In the genomic region with DNA sequence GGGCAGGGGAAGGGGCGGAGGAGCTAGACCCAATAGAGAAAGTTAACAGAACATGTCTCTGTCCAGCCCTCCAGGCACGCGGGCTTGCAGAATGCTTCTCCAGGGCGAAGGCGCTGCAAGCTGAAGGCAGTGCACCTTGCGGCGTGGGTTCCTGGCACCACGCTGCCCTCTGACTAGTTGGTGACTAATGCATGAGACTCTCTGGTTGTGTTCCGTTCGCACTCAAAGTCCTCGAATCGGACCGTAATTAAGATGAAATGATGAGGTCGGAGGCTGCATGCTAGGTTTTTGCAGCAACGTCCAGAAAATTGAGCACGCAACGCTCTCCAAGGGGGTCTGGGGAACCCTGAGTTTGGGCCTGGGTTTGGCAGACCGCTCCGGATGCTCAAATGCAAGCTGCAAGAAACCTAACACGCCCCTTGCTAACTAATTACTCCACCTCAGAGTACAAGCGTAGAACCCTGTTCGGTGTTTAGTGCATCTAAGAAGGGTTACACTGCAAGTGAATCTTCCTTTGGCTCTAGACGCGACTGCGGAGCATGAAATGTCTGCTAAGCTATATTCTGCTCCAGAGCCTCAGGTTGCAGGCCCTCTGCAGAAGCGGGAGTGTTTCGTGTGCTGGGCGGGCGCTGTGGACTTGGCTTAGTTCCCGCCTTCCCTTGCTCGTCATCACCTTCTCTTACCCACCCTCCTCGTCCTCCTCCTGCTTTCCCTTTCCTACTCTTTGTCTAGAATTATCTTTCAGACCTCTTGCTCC, we compare ENCODE assay signal across 1 cellular context.
A peak's percentile ranks its signal among the peaks of the same experiment; 100 is the strongest.
TF ChIP-seq lines count a peak whose summit lies in the region.

No MANE protein-coding gene starts in this region.

TF ChIP-seq in H1, 55 proteins besides CTCF, POLR2A, EP300 and RAD21:
- TF ChIP-seq SP4 (IDR thresholded peaks at IDR 0.05; ENCODE audit: low read length): no peak
- TF ChIP-seq, protein P1, sequence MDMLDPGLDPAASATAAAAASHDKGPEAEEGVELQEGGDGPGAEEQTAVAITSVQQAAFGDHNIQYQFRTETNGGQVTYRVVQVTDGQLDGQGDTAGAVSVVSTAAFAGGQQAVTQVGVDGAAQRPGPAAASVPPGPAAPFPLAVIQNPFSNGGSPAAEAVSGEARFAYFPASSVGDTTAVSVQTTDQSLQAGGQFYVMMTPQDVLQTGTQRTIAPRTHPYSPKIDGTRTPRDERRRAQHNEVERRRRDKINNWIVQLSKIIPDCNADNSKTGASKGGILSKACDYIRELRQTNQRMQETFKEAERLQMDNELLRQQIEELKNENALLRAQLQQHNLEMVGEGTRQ (IDR thresholded peaks at IDR 0.05; ENCODE audit: low read length): no peak
- no peak for TF ChIP-seq YY1 (IDR thresholded peaks at IDR 0.05; ENCODE audit: low read depth, low read length)
- TF ChIP-seq ASH2L (IDR thresholded peaks at IDR 0.05; ENCODE audit: low read length): no peak
- no peak for TF ChIP-seq FOSL1 (IDR thresholded peaks at IDR 0.05; ENCODE audit: insufficient read depth, low read depth, low read length)
- no peak for TF ChIP-seq SP2 (IDR thresholded peaks at IDR 0.05; ENCODE audit: low read length)
- no peak for TF ChIP-seq POLR2AphosphoS5 (IDR thresholded peaks at IDR 0.05; ENCODE audit: low read depth, low read length)
- no peak for TF ChIP-seq CBX5 (IDR thresholded peaks at IDR 0.05; ENCODE audit: low read depth, low read length)
- peak; percentile 71 for TF ChIP-seq SUZ12 (IDR thresholded peaks at IDR 0.05; ENCODE audit: low read length)
- TF ChIP-seq CHD2 (IDR thresholded peaks at IDR 0.05; ENCODE audit: low read length): no peak
- no peak for TF ChIP-seq RXRA (IDR thresholded peaks at IDR 0.05; ENCODE audit: insufficient read depth, low read depth, low read length)
- TF ChIP-seq, protein P2, sequence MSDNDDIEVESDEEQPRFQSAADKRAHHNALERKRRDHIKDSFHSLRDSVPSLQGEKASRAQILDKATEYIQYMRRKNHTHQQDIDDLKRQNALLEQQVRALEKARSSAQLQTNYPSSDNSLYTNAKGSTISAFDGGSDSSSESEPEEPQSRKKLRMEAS (IDR thresholded peaks at IDR 0.05): peak; percentile 4; the same call in 1 of the 2 replicates
- no peak for TF ChIP-seq RFX5 (IDR thresholded peaks at IDR 0.05; ENCODE audit: borderline replicate concordance, low read depth, low read length)
- peak; percentile 18 for TF ChIP-seq KDM4A (IDR thresholded peaks at IDR 0.05; ENCODE audit: low read depth, low read length, severe bottlenecking)
- TF ChIP-seq BRCA1 (IDR thresholded peaks at IDR 0.05; ENCODE audit: low read depth, low read length): no peak
- no peak for TF ChIP-seq TEAD4 (IDR thresholded peaks at IDR 0.05; ENCODE audit: low read depth, low read length)
- peak; percentile 16 for TF ChIP-seq CTBP2 (IDR thresholded peaks at IDR 0.05; ENCODE audit: borderline replicate concordance, insufficient read depth, insufficient read length, low read length)
- TF ChIP-seq SP1 (IDR thresholded peaks at IDR 0.05; ENCODE audit: low read depth, low read length): no peak
- TF ChIP-seq CBX8 (IDR thresholded peaks at IDR 0.05; ENCODE audit: borderline replicate concordance, low read depth, low read length): no peak
- TF ChIP-seq, protein P3, sequence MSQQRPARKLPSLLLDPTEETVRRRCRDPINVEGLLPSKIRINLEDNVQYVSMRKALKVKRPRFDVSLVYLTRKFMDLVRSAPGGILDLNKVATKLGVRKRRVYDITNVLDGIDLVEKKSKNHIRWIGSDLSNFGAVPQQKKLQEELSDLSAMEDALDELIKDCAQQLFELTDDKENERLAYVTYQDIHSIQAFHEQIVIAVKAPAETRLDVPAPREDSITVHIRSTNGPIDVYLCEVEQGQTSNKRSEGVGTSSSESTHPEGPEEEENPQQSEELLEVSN (IDR thresholded peaks at IDR 0.05): peak; percentile 32; the same call in 1 of the 2 replicates
- peak; percentile 80 for TF ChIP-seq EZH2 (IDR thresholded peaks at IDR 0.05; ENCODE audit: low read depth, low read length, severe bottlenecking)
- no peak for TF ChIP-seq POU5F1 (IDR thresholded peaks at IDR 0.05; ENCODE audit: low read depth, low read length)
- TF ChIP-seq SIRT6 (IDR thresholded peaks at IDR 0.05; ENCODE audit: low read length): no peak
